Comparison of ENCODE assay signal across 15 cellular contexts in the genomic region with DNA sequence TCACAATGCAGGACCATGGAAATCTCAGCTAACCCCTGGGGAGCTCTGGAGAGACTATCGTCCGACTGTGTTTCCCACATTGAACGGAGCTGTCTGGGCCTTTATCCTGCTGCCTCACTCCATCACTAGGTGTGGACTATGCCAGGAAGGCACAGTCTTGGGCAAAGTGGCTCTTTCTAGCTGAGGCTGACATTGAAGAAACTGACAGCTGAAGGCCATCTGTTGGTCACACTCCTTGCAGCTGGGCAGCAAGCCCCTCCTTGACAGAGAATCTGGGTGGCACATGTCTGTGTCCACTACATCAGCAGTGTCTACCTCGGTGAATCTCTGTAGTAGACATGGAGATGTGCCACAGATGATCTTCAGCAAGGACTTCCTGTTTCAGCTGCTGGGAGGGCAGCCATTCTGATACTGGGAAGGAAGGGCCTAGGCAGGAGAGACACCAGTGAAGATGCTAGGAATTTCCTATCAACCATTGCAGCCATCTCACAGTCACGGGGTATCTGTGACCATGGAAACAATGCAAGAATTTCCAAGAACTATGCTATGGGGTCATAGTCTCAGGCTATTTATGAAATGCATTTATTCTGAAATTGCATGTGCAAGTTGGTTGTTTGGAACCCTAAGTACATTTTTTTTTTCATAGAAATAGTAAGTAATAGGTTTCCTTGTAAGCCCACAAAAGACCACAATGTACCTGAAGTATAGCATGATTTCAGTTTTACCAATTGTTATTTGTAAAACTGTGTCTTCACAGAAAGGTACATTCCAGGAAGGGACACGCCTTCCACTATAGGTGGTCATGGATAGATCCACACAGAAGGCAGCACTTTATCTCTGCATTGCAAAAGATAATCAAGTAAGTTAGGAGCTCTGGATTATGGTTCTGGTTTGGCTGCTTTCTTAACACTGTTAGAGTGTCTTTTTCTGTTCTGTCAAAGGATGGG.
DNase-seq lines count a peak whose midpoint lies in the region; ATAC-seq, FAIRE-seq and TF ChIP-seq lines count a peak whose summit lies in the region.
"Had no signal": no experiment of that assay in that cellular context is flagged by ENCODE, and none has a peak within 500 bp of the region (broad histone marks: within the 10 kb centered on the region; RNA-seq: fewer than 3 reads in every experiment).

No MANE protein-coding gene starts in this region.

- TF ChIP-seq POLR2A in GM12892 (IDR thresholded peaks at IDR 0.05; ENCODE audit: low read depth, low read length) (no peak), stomach (IDR thresholded peaks at IDR 0.05) (no peak)

- TF ChIP-seq CTCF in CD4-positive, alpha-beta T cell (IDR thresholded peaks at IDR 0.05): no peak
- no peak for TF ChIP-seq CTCF in neural progenitor cell (IDR thresholded peaks at IDR 0.05)
- no peak for TF ChIP-seq CTCF in stomach (IDR thresholded peaks at IDR 0.05)

- H3K36me3 ChIP-seq in neural progenitor cell: no peaks in the 10 kb centered on the region
- H3K36me3 ChIP-seq in stomach: no peaks in the 10 kb centered on the region

- H3K9me3 Mint-ChIP-seq in CD4-positive, alpha-beta T cell: no peaks in the 10 kb centered on the region
- H3K9me3 Mint-ChIP-seq in activated T-helper 2 cell treated with anti-CD3 and anti-CD28 coated beads, Interferon-gamma antibody, Interleukin-2, Interleukin-4, amounts not matched to agents 10 μg/mL and 5 μg/mL and 100 μg/mL, durations not matched to agents 14 hours and 24 hours and 36 hours: peaks cover 9% of the 10 kb centered on the region
- peaks cover 4% of the 10 kb centered on the region for H3K9me3 Mint-ChIP-seq in neural progenitor cell

- H3K79me2 ChIP-seq in neural progenitor cell (ENCODE audit: low read depth): no peaks in the 10 kb centered on the region

- H3K9me3 ChIP-seq in CD4-positive, alpha-beta T cell (ENCODE audit: control insufficient read depth, low read length): no peaks in the 10 kb centered on the region
- H3K9me3 ChIP-seq in neural progenitor cell (ENCODE audit: low read depth) (no peaks in the 10 kb centered on the region), stomach (no peaks in the 10 kb centered on the region)

- H3K36me3 Mint-ChIP-seq in CD4-positive, alpha-beta T cell (ENCODE audit: low read depth): no peaks in the 10 kb centered on the region
- peaks cover 11% of the 10 kb centered on the region for H3K36me3 Mint-ChIP-seq in activated T-helper 2 cell treated with anti-CD3 and anti-CD28 coated beads, Interferon-gamma antibody, Interleukin-2, Interleukin-4, amounts not matched to agents 10 μg/mL and 5 μg/mL and 100 μg/mL, durations not matched to agents 14 hours and 24 hours and 36 hours (ENCODE audit: low read depth)
- H3K36me3 Mint-ChIP-seq in neural progenitor cell: peaks cover 1% of the 10 kb centered on the region

- TF ChIP-seq EP300 in stomach (IDR thresholded peaks at IDR 0.05): no peak

- intact Hi-C loops in CD4-positive, alpha-beta T cell (cut with DNase I, micrococcal nuclease): no loop called here
- intact Hi-C loops in activated T-helper 2 cell treated with anti-CD3 and anti-CD28 coated beads, Interferon-gamma antibody, Interleukin-2, Interleukin-4, amounts not matched to agents 10 μg/mL and 5 μg/mL and 100 μg/mL, durations not matched to agents 14 hours and 24 hours and 36 hours (cut with micrococcal nuclease): loop anchor here (1.0 kb wide), 1 partner anchor 8 kb away; no protein-coding TSS in a partner anchor
- intact Hi-C loops in stomach (cut with DNase I; ENCODE audit: low total_unique reads): no loop called here

- H4K20me1 ChIP-seq in neural progenitor cell (ENCODE audit: low read depth): no peaks in the 10 kb centered on the region

- no peaks in the 10 kb centered on the region for H3F3A ChIP-seq in neural progenitor cell (ENCODE audit: low read depth)

- CTCF ChIA-PET in CD4-positive, alpha-beta T cell (lab: Charles Lee): interaction anchor here (1.0 kb wide), 1 partner anchor 88 kb away, joined by 3 read pairs; no protein-coding TSS in a partner anchor

- H3K4me1 ChIP-seq in neural progenitor cell (peaks cover 7% of the 10 kb centered on the region), stomach (no peaks in the 10 kb centered on the region)

- H3K9ac ChIP-seq in neural progenitor cell: no peak overlapping the region

- no peak overlapping the region for H2AFZ ChIP-seq in neural progenitor cell (replicated peaks)

- H3K27ac ChIP-seq in CD4-positive, alpha-beta T cell (ENCODE audit: low read depth, low read length): no peak overlapping the region
- no peak overlapping the region for H3K27ac ChIP-seq in neural progenitor cell
- no peak overlapping the region for H3K27ac ChIP-seq in stomach

- peaks cover 81% of the 10 kb centered on the region for H3K4me1 Mint-ChIP-seq in CD4-positive, alpha-beta T cell (ENCODE audit: low read depth)
- H3K4me1 Mint-ChIP-seq in activated T-helper 2 cell treated with anti-CD3 and anti-CD28 coated beads, Interferon-gamma antibody, Interleukin-2, Interleukin-4, amounts not matched to agents 10 μg/mL and 5 μg/mL and 100 μg/mL, durations not matched to agents 14 hours and 24 hours and 36 hours (ENCODE audit: low read depth): peaks cover 70% of the 10 kb centered on the region
- H3K4me1 Mint-ChIP-seq in neural progenitor cell: peaks cover 49% of the 10 kb centered on the region

- peak overlapping the region; percentile 59 for H3K27ac Mint-ChIP-seq in CD4-positive, alpha-beta T cell
- peak overlapping the region; percentile 81 for H3K27ac Mint-ChIP-seq in activated T-helper 2 cell treated with anti-CD3 and anti-CD28 coated beads, Interferon-gamma antibody, Interleukin-2, Interleukin-4, amounts not matched to agents 10 μg/mL and 5 μg/mL and 100 μg/mL, durations not matched to agents 14 hours and 24 hours and 36 hours
- peak overlapping the region; percentile 64 for H3K27ac Mint-ChIP-seq in neural progenitor cell

- H3K27me3 ChIP-seq in CD4-positive, alpha-beta T cell (ENCODE audit: control insufficient read depth, insufficient read depth, low read length): no peaks in the 10 kb centered on the region
- H3K27me3 ChIP-seq in neural progenitor cell (no peaks in the 10 kb centered on the region), stomach (no peaks in the 10 kb centered on the region)

- DNase-seq in CD4-positive, alpha-beta T cell: no peak
- DNase-seq in GM12892 (ENCODE audit: insufficient read length) (no peak), neural progenitor cell (ENCODE audit: low spot score) (no peak), SIG-M5 treated with dmso at 0.1 percent for 504 hours (lab: John Stamatoyannopoulos, UW; ENCODE audit: unreplicated experiment) (no peak), stomach (no peak)
- no peak for DNase-seq in activated T-helper 2 cell treated with anti-CD3 and anti-CD28 coated beads, Interferon-gamma antibody, Interleukin-2, Interleukin-4, amounts not matched to agents 10 μg/mL and 5 μg/mL and 100 μg/mL, durations not matched to agents 14 hours and 24 hours and 36 hours (ENCODE audit: low spot score)
- DNase-seq: AML-193, MM.1S, NCI-H2029, right cardiac atrium had no signal

- no peak overlapping the region for H3K4me2 ChIP-seq in neural progenitor cell

- WGBS in stomach, 5 donors: 74 to 87% (median 78%) methylated on average over 6 of the region's 6 CpGs

- H3K4me3 ChIP-seq in neural progenitor cell (no peak overlapping the region), stomach (no peak overlapping the region)

- FAIRE-seq in GM12892 (lab: Jason Lieb, UNC): peak; percentile 60
- FAIRE-seq: colon, endothelial cell of umbilical vein, HepG2 had no signal

- POLR2A ChIA-PET in CD4-positive, alpha-beta T cell (lab: Charles Lee): no interaction called here

- ATAC-seq in CD4-positive, alpha-beta T cell (ENCODE audit: poor library complexity): no peak
- no peak for ATAC-seq in HG03342 (IDR thresholded peaks at IDR 0.05; ENCODE audit: unreplicated experiment)
- ATAC-seq: HepG2, right cardiac atrium, Right ventricle myocardium inferior had no signal

- no peak overlapping the region for H3K4me3 Mint-ChIP-seq in CD4-positive, alpha-beta T cell
- no peak overlapping the region for H3K4me3 Mint-ChIP-seq in activated T-helper 2 cell treated with anti-CD3 and anti-CD28 coated beads, Interferon-gamma antibody, Interleukin-2, Interleukin-4, amounts not matched to agents 10 μg/mL and 5 μg/mL and 100 μg/mL, durations not matched to agents 14 hours and 24 hours and 36 hours (ENCODE audit: low read depth)
- no peak overlapping the region for H3K4me3 Mint-ChIP-seq in neural progenitor cell

- no peaks in the 10 kb centered on the region for H3K27me3 Mint-ChIP-seq in CD4-positive, alpha-beta T cell
- no peaks in the 10 kb centered on the region for H3K27me3 Mint-ChIP-seq in activated T-helper 2 cell treated with anti-CD3 and anti-CD28 coated beads, Interferon-gamma antibody, Interleukin-2, Interleukin-4, amounts not matched to agents 10 μg/mL and 5 μg/mL and 100 μg/mL, durations not matched to agents 14 hours and 24 hours and 36 hours (ENCODE audit: low read depth)
- H3K27me3 Mint-ChIP-seq in neural progenitor cell (ENCODE audit: insufficient read depth, low read depth): no peaks in the 10 kb centered on the region
